In genomic region chr5:140113699-140114263, GRCh38 we compare ENCODE assay signal across 8 cellular contexts. TPM values are rescaled to one million over a fixed set of nuclear protein-coding genes. Genes with fewer than 3 reads are reported as not detected.
DNase-seq lines count a peak whose midpoint lies in the region; ATAC-seq, FAIRE-seq and TF ChIP-seq lines count a peak whose summit lies in the region.

Gene PURA, plus strand, starts transcription at chr5:140114109. Its CDS starts 73 bp downstream, at chr5:140114182.

- H3K27me3 ChIP-seq in ascending aorta: no peaks in the 10 kb centered on the region

- H3K9me3 ChIP-seq in ascending aorta: no peaks in the 10 kb centered on the region

- peaks cover 14 to 31% of the 10 kb centered on the region in 2 donors for H3K4me1 ChIP-seq in ascending aorta

- peak within 1 kb of the TSS; percentile 70 to 77 for H3K4me3 ChIP-seq in ascending aorta

- no peak for TF ChIP-seq CTCF in ascending aorta (IDR thresholded peaks at IDR 0.05)

- no peaks in the 10 kb centered on the region for H3K36me3 ChIP-seq in ascending aorta

- DNase-seq in GM18507 (ENCODE audit: extremely low spot score, insufficient read length, low read depth) (peak; percentile 93), NCI-H187 (lab: John Stamatoyannopoulos, UW) (peak; percentile 24 to 89), ascending aorta (ENCODE audit: low spot score in 2 of 2) (peak; percentile 87 to 97), hepatic stellate cell (ENCODE audit: low spot score) (peak; percentile 94), retina (peak; percentile 86), AML-193 (lab: John Stamatoyannopoulos, UW) (no peak)

- ATAC-seq in HG02970 (IDR thresholded peaks at IDR 0.05; ENCODE audit: low FRiP score, unreplicated experiment): peak; percentile 69

- FAIRE-seq in GM18507 (lab: Jason Lieb, UNC): peak; percentile 78

- intact Hi-C loops in T-helper 2 cell treated with Interferon-gamma antibody and Interleukin-4, amounts not matched to agents 100 ng/mL and 5 ng/mL, for 36 hours (cut with micrococcal nuclease): loop anchor here (1.0 to 5.0 kb wide), 4 partner anchors 10 to 449 kb away; partner anchors contain the start of genes APBB3 and SLC35A4
- intact Hi-C loops in ascending aorta (cut with DNase I): loop anchor here (2.0 to 5.0 kb wide), 3 partner anchors 31 to 71 kb away; partner anchors contain the start of genes CYSTM1 and NRG2

- peak within 1 kb of the TSS; percentile 83 to 89 for H3K27ac ChIP-seq in ascending aorta

RNA-seq across cellular contexts. Expression of gene PURA, which starts in this region (rescaled TPM):
- 10.9 and 12.7 TPM in 2 replicates for total RNA-seq in T-helper 2 cell treated with Interferon-gamma antibody and Interleukin-4, amounts not matched to agents 100 ng/mL and 5 ng/mL, for 36 hours
- total RNA-seq in ascending aorta: 11.5 TPM

Comparison
In these comparisons a context has a peak if more than half of its experiments do, and no peak if none do; other contexts are left out.
1. DNase-seq: peak in GM18507 (single experiment), NCI-H187 (2 of 2), ascending aorta (2 of 2), hepatic stellate cell (single experiment) and retina (single experiment); none in AML-193 (0 of 2).